1 cellular context compared by ENCODE assay signal in the genomic region with DNA sequence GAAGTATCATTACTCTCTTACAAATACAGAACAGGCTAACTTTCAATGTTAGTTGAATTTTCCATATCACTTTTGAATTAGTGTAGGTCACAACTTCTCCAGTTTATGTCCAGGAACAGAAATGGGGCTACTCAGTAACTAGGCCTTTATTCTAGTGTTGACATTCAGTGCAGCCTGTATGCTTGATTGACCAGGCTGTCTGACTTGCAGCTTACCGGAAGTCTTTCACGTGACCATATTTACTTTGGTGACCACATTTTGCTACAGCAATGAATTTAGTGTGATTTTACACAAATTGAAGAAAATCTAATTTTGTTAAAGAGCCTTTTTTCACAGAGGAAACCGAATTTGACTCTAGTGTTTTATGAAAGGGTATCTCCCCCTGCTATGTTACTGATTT.
TF ChIP-seq lines count a peak whose summit lies in the region.

No MANE protein-coding gene starts in this region.

TF ChIP-seq in K562, 482 proteins besides CTCF, POLR2A, EP300 and RAD21 (continued from another document):
- TF ChIP-seq, protein P1, sequence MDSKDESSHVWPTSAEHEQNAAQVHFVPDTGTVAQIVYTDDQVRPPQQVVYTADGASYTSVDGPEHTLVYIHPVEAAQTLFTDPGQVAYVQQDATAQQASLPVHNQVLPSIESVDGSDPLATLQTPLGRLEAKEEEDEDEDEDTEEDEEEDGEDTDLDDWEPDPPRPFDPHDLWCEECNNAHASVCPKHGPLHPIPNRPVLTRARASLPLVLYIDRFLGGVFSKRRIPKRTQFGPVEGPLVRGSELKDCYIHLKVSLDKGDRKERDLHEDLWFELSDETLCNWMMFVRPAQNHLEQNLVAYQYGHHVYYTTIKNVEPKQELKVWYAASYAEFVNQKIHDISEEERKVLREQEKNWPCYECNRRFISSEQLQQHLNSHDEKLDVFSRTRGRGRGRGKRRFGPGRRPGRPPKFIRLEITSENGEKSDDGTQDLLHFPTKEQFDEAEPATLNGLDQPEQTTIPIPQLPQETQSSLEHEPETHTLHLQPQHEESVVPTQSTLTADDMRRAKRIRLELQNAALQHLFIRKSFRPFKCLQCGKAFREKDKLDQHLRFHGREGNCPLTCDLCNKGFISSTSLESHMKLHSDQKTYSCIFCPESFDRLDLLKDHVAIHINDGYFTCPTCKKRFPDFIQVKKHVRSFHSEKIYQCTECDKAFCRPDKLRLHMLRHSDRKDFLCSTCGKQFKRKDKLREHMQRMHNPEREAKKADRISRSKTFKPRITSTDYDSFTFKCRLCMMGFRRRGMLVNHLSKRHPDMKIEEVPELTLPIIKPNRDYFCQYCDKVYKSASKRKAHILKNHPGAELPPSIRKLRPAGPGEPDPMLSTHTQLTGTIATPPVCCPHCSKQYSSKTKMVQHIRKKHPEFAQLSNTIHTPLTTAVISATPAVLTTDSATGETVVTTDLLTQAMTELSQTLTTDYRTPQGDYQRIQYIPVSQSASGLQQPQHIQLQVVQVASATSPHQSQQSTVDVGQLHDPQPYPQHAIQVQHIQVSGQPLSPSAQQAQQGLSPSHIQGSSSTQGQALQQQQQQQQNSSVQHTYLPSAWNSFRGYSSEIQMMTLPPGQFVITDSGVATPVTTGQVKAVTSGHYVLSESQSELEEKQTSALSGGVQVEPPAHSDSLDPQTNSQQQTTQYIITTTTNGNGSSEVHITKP (IDR thresholded peaks at IDR 0.05; ENCODE audit: partially characterized antibody) = no peak
- TF ChIP-seq CBX2 (IDR thresholded peaks at IDR 0.05; ENCODE audit: insufficient read depth, low read length, poor library complexity, severe bottlenecking) = no peak
- no peak for TF ChIP-seq RBM17 (IDR thresholded peaks at IDR 0.05; ENCODE audit: borderline replicate concordance, low read depth, low read length)
- no peak for TF ChIP-seq TSC22D4 (tag; IDR thresholded peaks at IDR 0.05)
- TF ChIP-seq, protein P2, sequence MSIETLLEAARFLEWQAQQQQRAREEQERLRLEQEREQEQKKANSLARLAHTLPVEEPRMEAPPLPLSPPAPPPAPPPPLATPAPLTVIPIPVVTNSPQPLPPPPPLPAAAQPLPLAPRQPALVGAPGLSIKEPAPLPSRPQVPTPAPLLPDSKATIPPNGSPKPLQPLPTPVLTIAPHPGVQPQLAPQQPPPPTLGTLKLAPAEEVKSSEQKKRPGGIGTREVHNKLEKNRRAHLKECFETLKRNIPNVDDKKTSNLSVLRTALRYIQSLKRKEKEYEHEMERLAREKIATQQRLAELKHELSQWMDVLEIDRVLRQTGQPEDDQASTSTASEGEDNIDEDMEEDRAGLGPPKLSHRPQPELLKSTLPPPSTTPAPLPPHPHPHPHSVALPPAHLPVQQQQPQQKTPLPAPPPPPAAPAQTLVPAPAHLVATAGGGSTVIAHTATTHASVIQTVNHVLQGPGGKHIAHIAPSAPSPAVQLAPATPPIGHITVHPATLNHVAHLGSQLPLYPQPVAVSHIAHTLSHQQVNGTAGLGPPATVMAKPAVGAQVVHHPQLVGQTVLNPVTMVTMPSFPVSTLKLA (conservative IDR thresholded peaks at IDR 0.05) = no peak; a peak in 1 of 4 replicates
- TF ChIP-seq NFIC (IDR thresholded peaks at IDR 0.05) = no peak
- TF ChIP-seq, protein P3, sequence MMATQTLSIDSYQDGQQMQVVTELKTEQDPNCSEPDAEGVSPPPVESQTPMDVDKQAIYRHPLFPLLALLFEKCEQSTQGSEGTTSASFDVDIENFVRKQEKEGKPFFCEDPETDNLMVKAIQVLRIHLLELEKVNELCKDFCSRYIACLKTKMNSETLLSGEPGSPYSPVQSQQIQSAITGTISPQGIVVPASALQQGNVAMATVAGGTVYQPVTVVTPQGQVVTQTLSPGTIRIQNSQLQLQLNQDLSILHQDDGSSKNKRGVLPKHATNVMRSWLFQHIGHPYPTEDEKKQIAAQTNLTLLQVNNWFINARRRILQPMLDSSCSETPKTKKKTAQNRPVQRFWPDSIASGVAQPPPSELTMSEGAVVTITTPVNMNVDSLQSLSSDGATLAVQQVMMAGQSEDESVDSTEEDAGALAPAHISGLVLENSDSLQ (IDR thresholded peaks at IDR 0.05) = peak; percentile 74
- TF ChIP-seq MCM5 (IDR thresholded peaks at IDR 0.05; ENCODE audit: low read depth) = no peak
- TF ChIP-seq NEUROD1 (IDR thresholded peaks at IDR 0.05; ENCODE audit: borderline replicate concordance, low read depth, low read length, partially characterized antibody) = no peak
- TF ChIP-seq ZNF445 (CRISPR knock-in tag; IDR thresholded peaks at IDR 0.05; ENCODE audit: low read depth) = no peak
- TF ChIP-seq PCBP2 (IDR thresholded peaks at IDR 0.05; ENCODE audit: low read depth, low read length, poor library complexity, severe bottlenecking) = no peak
- TF ChIP-seq, protein P4, sequence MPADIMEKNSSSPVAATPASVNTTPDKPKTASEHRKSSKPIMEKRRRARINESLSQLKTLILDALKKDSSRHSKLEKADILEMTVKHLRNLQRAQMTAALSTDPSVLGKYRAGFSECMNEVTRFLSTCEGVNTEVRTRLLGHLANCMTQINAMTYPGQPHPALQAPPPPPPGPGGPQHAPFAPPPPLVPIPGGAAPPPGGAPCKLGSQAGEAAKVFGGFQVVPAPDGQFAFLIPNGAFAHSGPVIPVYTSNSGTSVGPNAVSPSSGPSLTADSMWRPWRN (IDR thresholded peaks at IDR 0.05; ENCODE audit: low read depth) = 0 out of 2 replicates have a peak, but pooled peaks have one; percentile 57
- TF ChIP-seq CBX1 (IDR thresholded peaks at IDR 0.05; ENCODE audit: low read depth) = no peak
- no peak for TF ChIP-seq ZNF184 (CRISPR knock-in tag; IDR thresholded peaks at IDR 0.05)
- TF ChIP-seq NR3C1 (CRISPR knock-in tag; IDR thresholded peaks at IDR 0.05) = no peak
- TF ChIP-seq SREBF1 (IDR thresholded peaks at IDR 0.05; ENCODE audit: borderline replicate concordance, low read depth, low read length) = no peak
- TF ChIP-seq SOX6 (IDR thresholded peaks at IDR 0.05) = no peak
- TF ChIP-seq ZNF436 (CRISPR knock-in tag; IDR thresholded peaks at IDR 0.05) = no peak
- TF ChIP-seq ZNF165 (CRISPR knock-in tag; IDR thresholded peaks at IDR 0.05; ENCODE audit: borderline replicate concordance) = no peak
- TF ChIP-seq MEIS2 (IDR thresholded peaks at IDR 0.05; ENCODE audit: partially characterized antibody) = peak; percentile 41
- TF ChIP-seq EHMT2 (IDR thresholded peaks at IDR 0.05) = no peak
- no peak for TF ChIP-seq NR2C2 (CRISPR knock-in tag; IDR thresholded peaks at IDR 0.05)
- TF ChIP-seq NR2C2 (tag; IDR thresholded peaks at IDR 0.05) = no peak
- peak; percentile 59 for TF ChIP-seq RAD51 (IDR thresholded peaks at IDR 0.05; ENCODE audit: borderline replicate concordance, low read depth)
- no peak for TF ChIP-seq ZNF551 (CRISPR knock-in tag; IDR thresholded peaks at IDR 0.05)
- TF ChIP-seq TAL1 (IDR thresholded peaks at IDR 0.05) = no peak
- TF ChIP-seq FUS (optimal IDR thresholded peaks at IDR 0.05; ENCODE audit: low read depth, low read length) = no peak
- no peak for TF ChIP-seq NCOA2 (IDR thresholded peaks at IDR 0.05; ENCODE audit: partially characterized antibody in 2 of 2)
- TF ChIP-seq NFRKB (IDR thresholded peaks at IDR 0.05; ENCODE audit: low read depth) = no peak
- TF ChIP-seq, protein P5, sequence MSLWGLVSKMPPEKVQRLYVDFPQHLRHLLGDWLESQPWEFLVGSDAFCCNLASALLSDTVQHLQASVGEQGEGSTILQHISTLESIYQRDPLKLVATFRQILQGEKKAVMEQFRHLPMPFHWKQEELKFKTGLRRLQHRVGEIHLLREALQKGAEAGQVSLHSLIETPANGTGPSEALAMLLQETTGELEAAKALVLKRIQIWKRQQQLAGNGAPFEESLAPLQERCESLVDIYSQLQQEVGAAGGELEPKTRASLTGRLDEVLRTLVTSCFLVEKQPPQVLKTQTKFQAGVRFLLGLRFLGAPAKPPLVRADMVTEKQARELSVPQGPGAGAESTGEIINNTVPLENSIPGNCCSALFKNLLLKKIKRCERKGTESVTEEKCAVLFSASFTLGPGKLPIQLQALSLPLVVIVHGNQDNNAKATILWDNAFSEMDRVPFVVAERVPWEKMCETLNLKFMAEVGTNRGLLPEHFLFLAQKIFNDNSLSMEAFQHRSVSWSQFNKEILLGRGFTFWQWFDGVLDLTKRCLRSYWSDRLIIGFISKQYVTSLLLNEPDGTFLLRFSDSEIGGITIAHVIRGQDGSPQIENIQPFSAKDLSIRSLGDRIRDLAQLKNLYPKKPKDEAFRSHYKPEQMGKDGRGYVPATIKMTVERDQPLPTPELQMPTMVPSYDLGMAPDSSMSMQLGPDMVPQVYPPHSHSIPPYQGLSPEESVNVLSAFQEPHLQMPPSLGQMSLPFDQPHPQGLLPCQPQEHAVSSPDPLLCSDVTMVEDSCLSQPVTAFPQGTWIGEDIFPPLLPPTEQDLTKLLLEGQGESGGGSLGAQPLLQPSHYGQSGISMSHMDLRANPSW (CRISPR knock-in tag; IDR thresholded peaks at IDR 0.05) = no peak
